Comparison of ENCODE assay signal across 2 cellular contexts in genomic region chr1:51527144-51527543, GRCh38.
TF ChIP-seq lines count a peak whose summit lies in the region.

No MANE protein-coding gene starts in this region.

TF ChIP-seq in HepG2, 621 proteins besides CTCF, POLR2A, EP300 and RAD21:
- TF ChIP-seq CREB1 (IDR thresholded peaks at IDR 0.05) (peak; percentile 83), CREB1 (CRISPR knock-in tag; IDR thresholded peaks at IDR 0.05) (no peak), TRAFD1 (CRISPR knock-in tag; IDR thresholded peaks at IDR 0.05; ENCODE audit: borderline replicate concordance) (no peak), NAIF1 (CRISPR knock-in tag; IDR thresholded peaks at IDR 0.05; ENCODE audit: borderline replicate concordance) (no peak)

TF ChIP-seq in HEK293, 187 proteins besides CTCF, POLR2A, EP300 and RAD21:
- TF ChIP-seq ZNF513 (tag by site-specific recombination; IDR thresholded peaks at IDR 0.05) (peak; percentile 97), ZNF792 (tag by site-specific recombination; IDR thresholded peaks at IDR 0.05) (no peak)
